ENCODE assay signal across 8 cellular contexts in the genomic region with DNA sequence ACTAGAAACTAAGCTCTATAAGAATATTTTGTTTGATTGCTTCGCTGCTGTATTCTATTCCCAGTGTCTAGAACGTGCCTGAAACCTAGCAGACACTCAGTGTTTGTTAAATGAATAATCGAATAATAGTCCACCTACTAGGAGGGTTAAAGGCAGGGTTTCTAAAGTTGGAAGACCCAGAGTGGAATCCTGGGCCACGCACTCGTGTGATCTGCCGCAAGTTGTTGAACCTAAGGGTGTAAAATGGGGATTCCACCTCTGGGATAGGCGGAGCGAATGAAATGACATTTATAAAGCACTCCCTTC. TPM values are rescaled to one million over a fixed set of nuclear protein-coding genes. Genes with fewer than 3 reads are reported as not detected.
DNase-seq lines count a peak whose midpoint lies in the region; ATAC-seq, FAIRE-seq and TF ChIP-seq lines count a peak whose summit lies in the region.

No MANE protein-coding gene starts in this region.

- no peaks in the 10 kb centered on the region; the same call in 1 of the 2 replicates for H4K20me1 ChIP-seq in K562 (replicated peaks; ENCODE audit: control insufficient read depth, insufficient read depth, low read length)

- DNase-seq in K562 (ENCODE audit: extremely low read depth in 1 of 4, low spot score in 3 of 4) (peak in 1 of 4 experiments; percentile 68), urothelium cell line (ENCODE audit: low spot score) (no peak), NCI-H1417 treated with DMSO at 0.1 percent for 48 hours (lab: John Stamatoyannopoulos, UW) (no peak)

- TF ChIP-seq POLR2A in K562 (conservative IDR thresholded peaks at IDR 0.05): no peak

- intact Hi-C loops in K562 (cut with micrococcal nuclease): loop anchor here (2.0 to 5.0 kb wide), 2 partner anchors 28 to 36 kb away; no protein-coding TSS in a partner anchor

- peak overlapping the region; percentile 70 for H2AFZ ChIP-seq in ACC112 (ENCODE audit: low read length, unreplicated experiment)
- H2AFZ ChIP-seq in K562 (ENCODE audit: low read depth, low read length): peak overlapping the region; percentile 91

- BruUV-seq in K562 (replicated peaks; lab: Mats Ljungman, UMichigan): TSS peak; percentile 98

- H3K9me1 ChIP-seq in K562 (ENCODE audit: control insufficient read depth, insufficient read depth, low read length): no peaks in the 10 kb centered on the region

- POLR2A ChIA-PET in K562 (lab: Yijun Ruan, JAX): interaction anchor here (0.9 to 1.7 kb wide), 7 partner anchors 10 to 123 kb away, joined by 3 to 6 read pairs (median 4); a partner anchor contains a TSS

- peak overlapping the region; percentile 93 for H3K4me2 ChIP-seq in K562 (ENCODE audit: insufficient read depth, low read length)

- H3K4me1 ChIP-seq in ACC112 (ENCODE audit: control insufficient read depth, insufficient read depth, low read length, unreplicated experiment) (peaks cover 12% of the 10 kb centered on the region), K562 (replicated peaks in 1 of 2; ENCODE audit: control insufficient read depth in 2 of 2, insufficient read depth in 2 of 2, low read length in 2 of 2) (peaks cover 39 to 42% of the 10 kb centered on the region in 2 experiments), mucosa of stomach (ENCODE audit: control insufficient read depth, insufficient read depth, low read length) (peaks cover 16% of the 10 kb centered on the region)

- TF ChIP-seq RAD21 in K562 (CRISPR knock-in tag; conservative IDR thresholded peaks at IDR 0.05 in 1 of 2, IDR thresholded peaks at IDR 0.05 in 1 of 2): no peak; a peak in 1 of 4 replicates

- TF ChIP-seq EP300 in K562 (IDR thresholded peaks at IDR 0.05; ENCODE audit: low read length): no peak

- CTCF ChIA-PET in K562 (lab: Yijun Ruan, JAX; ENCODE audit: low intra/inter-chr PET ratio): no interaction called here

- H3K9me3 ChIP-seq in K562 (replicated peaks; ENCODE audit: control insufficient read depth, insufficient read depth, low read depth, low read length) (no peaks in the 10 kb centered on the region), mucosa of stomach (ENCODE audit: control insufficient read depth, low read length) (no peaks in the 10 kb centered on the region)

- no peak for TF ChIP-seq CTCF in K562 (IDR thresholded peaks at IDR 0.05 in 2 of 3, conservative IDR thresholded peaks at IDR 0.05 in 1 of 3; ENCODE audit: insufficient read depth in 2 of 3, low read depth in 1 of 3, low read length in 3 of 3)

- 10% methylated on average over 8 of the region's 8 CpGs for WGBS in K562 (ENCODE audit: insufficient coverage, low coverage, missing lambda C conversion rate)

- in situ Hi-C loops in K562 (cut with MboI): no loop called here

- ATAC-seq in HG03139 (IDR thresholded peaks at IDR 0.05; ENCODE audit: unreplicated experiment) (peak; percentile 2), K562 (no peak), HG02798 (IDR thresholded peaks at IDR 0.05; ENCODE audit: poor library complexity, unreplicated experiment) (no peak), GM19324 (IDR thresholded peaks at IDR 0.05; ENCODE audit: low FRiP score, unreplicated experiment) (no peak)

- peaks cover 33% of the 10 kb centered on the region for H3K79me2 ChIP-seq in ACC112 (ENCODE audit: control insufficient read depth, insufficient read depth, low read length, unreplicated experiment)
- H3K79me2 ChIP-seq in K562 (ENCODE audit: control insufficient read depth, insufficient read depth, low read length): peaks cover 29% of the 10 kb centered on the region

- H3K27me3 ChIP-seq in ACC112 (ENCODE audit: insufficient read depth, low read length) (no peaks in the 10 kb centered on the region), K562 (ENCODE audit: control insufficient read depth in 2 of 2, insufficient read depth in 2 of 2, low read length in 2 of 2) (no peaks in the 10 kb centered on the region), mucosa of stomach (ENCODE audit: control insufficient read depth, insufficient read depth, low read length) (no peaks in the 10 kb centered on the region)

- H3K9ac ChIP-seq in K562 (ENCODE audit: insufficient read depth in 1 of 2, low read depth in 2 of 2, low read length in 2 of 2) (peak overlapping the region; percentile 80 to 82; a peak in 3 of 4 replicates), mucosa of stomach (ENCODE audit: low read length) (no peak overlapping the region)

- FAIRE-seq in K562 (lab: Jason Lieb, UNC) (no peak), urothelium cell line (lab: Jason Lieb, UNC) (no peak)

- H3K27ac ChIP-seq in ACC112 (ENCODE audit: low read depth, low read length) (peak overlapping the region; percentile 18), K562 (ENCODE audit: extremely low read depth, low read depth, low read length) (peak overlapping the region; percentile 84)

- H3K36me3 ChIP-seq in ACC112 (ENCODE audit: insufficient read depth, low read length) (no peaks in the 10 kb centered on the region), K562 (ENCODE audit: control insufficient read depth, insufficient read depth, low read length) (no peaks in the 10 kb centered on the region; the same call in 2 of the 3 replicates), mucosa of stomach (ENCODE audit: control insufficient read depth, insufficient read depth, low read length) (no peaks in the 10 kb centered on the region)

- H3K4me3 ChIP-seq in ACC112 (ENCODE audit: low read depth, low read length) (peak overlapping the region; percentile 77), K562 (peak overlapping the region; percentile 33), mucosa of stomach (ENCODE audit: low read length) (peak overlapping the region; percentile 33)

RNA-seq across cellular contexts. Expression of a gene that starts 0.7 kb away (rescaled TPM):
- total RNA-seq in K562 (2011; cell fraction: chromatin; rRNA removed; ENCODE audit: low replicate concordance): 25.6 and 42.2 TPM in 2 replicates
- 22.7 and 25.7 TPM in 2 replicates for total RNA-seq in K562 (2011; cell fraction: nucleolus; rRNA removed)
- 28.4 and 39.7 TPM in 2 replicates for total RNA-seq in K562 (2011; cell fraction: nucleoplasm; rRNA removed)
- total RNA-seq in K562 (2014; rRNA removed): 11.7 and 20.2 TPM in 2 replicates
- total RNA-seq in K562 (2014; rRNA removed; fragmentation: Illumina TruSeq; extraction: Trizol): 3.6 and 4.3 TPM in 2 replicates
- total RNA-seq in K562 (2015; rRNA removed; fragmentation: Illumina TruSeq; extraction: Trizol): 7.8 and 9.3 TPM in 2 replicates
- 23.1 and 23.4 TPM in 2 replicates for total RNA-seq in K562 (2021)
- 4.6 and 5.2 TPM in 2 replicates for polyA plus RNA-seq in K562 (2011; rRNA removed)
- polyA plus RNA-seq in K562 (2011; cell fraction: cytosol; rRNA removed): 3.8 and 25.5 TPM in 2 replicates
- polyA plus RNA-seq in K562 (2011; cell fraction: nucleus; rRNA removed): 12.0 and 33.1 TPM in 2 replicates
- polyA plus RNA-seq in K562 (2012): 9.7 and 18.9 TPM in 2 replicates
- polyA plus RNA-seq in K562 (2014; fragmentation: Illumina TruSeq; extraction: Trizol): 6.5 and 9.6 TPM in 2 replicates
- under 1 TPM; 0.31 to 0.32 TPM for polyA plus RNA-seq in K562 (2014; fragmentation: Nextera tagmentation; extraction: Ambion mirVana)
- polyA plus RNA-seq in K562 (2014; rRNA removed): 10.0 and 16.8 TPM in 2 replicates
- polyA minus RNA-seq in K562 (2011; rRNA and poly(A)+ RNA removed): 3.7 and 4.3 TPM in 2 replicates
- 3.9 and 8.0 TPM in 2 replicates for polyA minus RNA-seq in K562 (2011; cell fraction: cytosol; rRNA and poly(A)+ RNA removed)
- polyA minus RNA-seq in K562 (2011; cell fraction: nucleus; rRNA and poly(A)+ RNA removed): 10.2 and 12.1 TPM in 2 replicates

RNA-seq across cellular contexts. Expression of a gene that starts 35.4 kb away (rescaled TPM):
- total RNA-seq in K562 (2011; cell fraction: chromatin; rRNA removed; ENCODE audit: low replicate concordance): 7.1 and 11.6 TPM in 2 replicates
- total RNA-seq in K562 (2011; cell fraction: nucleolus; rRNA removed): 13.0 and 18.8 TPM in 2 replicates
- 5.2 and 5.7 TPM in 2 replicates for total RNA-seq in K562 (2011; cell fraction: nucleoplasm; rRNA removed)
- total RNA-seq in K562 (2014; rRNA removed): 1.3 and 1.8 TPM in 2 replicates
- total RNA-seq in K562 (2014; rRNA removed; fragmentation: Illumina TruSeq; extraction: Trizol): 0.48 TPM in 1 of 2 replicates, not detected in the other
- 1.1 TPM in 2 replicates for total RNA-seq in K562 (2015; rRNA removed; fragmentation: Illumina TruSeq; extraction: Trizol)
- 3.2 and 5.3 TPM in 2 replicates for total RNA-seq in K562 (2021)
- polyA plus RNA-seq in K562 (2011; rRNA removed): 0.42 and 2.1 TPM in 2 replicates
- polyA plus RNA-seq in K562 (2011; cell fraction: cytosol; rRNA removed): 0.96 and 3.5 TPM in 2 replicates
- 11.2 and 27.2 TPM in 2 replicates for polyA plus RNA-seq in K562 (2011; cell fraction: nucleus; rRNA removed)
- 4.8 and 12.8 TPM in 2 replicates for polyA plus RNA-seq in K562 (2012)
- polyA plus RNA-seq in K562 (2014; fragmentation: Illumina TruSeq; extraction: Trizol): 0.48 and 2.8 TPM in 2 replicates
- polyA plus RNA-seq in K562 (2014; fragmentation: Nextera tagmentation; extraction: Ambion mirVana): under 1 TPM; 0.13 to 0.14 TPM
- 4.2 and 8.1 TPM in 2 replicates for polyA plus RNA-seq in K562 (2014; rRNA removed)
- not detected in 2 replicates for polyA minus RNA-seq in K562 (2011; rRNA and poly(A)+ RNA removed)
- not detected in 2 replicates for polyA minus RNA-seq in K562 (2011; cell fraction: cytosol; rRNA and poly(A)+ RNA removed)
- 2.0 and 3.4 TPM in 2 replicates for polyA minus RNA-seq in K562 (2011; cell fraction: nucleus; rRNA and poly(A)+ RNA removed)

RNA-seq across cellular contexts. Expression of a gene that starts 47.6 kb away (rescaled TPM):
- total RNA-seq in K562 (2011; cell fraction: chromatin; rRNA removed; ENCODE audit: low replicate concordance): 117 and 377 TPM in 2 replicates
- 224 and 228 TPM in 2 replicates for total RNA-seq in K562 (2011; cell fraction: nucleolus; rRNA removed)
- 133 and 136 TPM in 2 replicates for total RNA-seq in K562 (2011; cell fraction: nucleoplasm; rRNA removed)
- total RNA-seq in K562 (2014; rRNA removed): 15.0 and 33.7 TPM in 2 replicates
- 3.3 and 6.0 TPM in 2 replicates for total RNA-seq in K562 (2014; rRNA removed; fragmentation: Illumina TruSeq; extraction: Trizol)
- total RNA-seq in K562 (2015; rRNA removed; fragmentation: Illumina TruSeq; extraction: Trizol): 15.0 and 17.2 TPM in 2 replicates
- 56.0 and 63.3 TPM in 2 replicates for total RNA-seq in K562 (2021)
- 9.0 and 22.2 TPM in 2 replicates for polyA plus RNA-seq in K562 (2011; rRNA removed)
- 8.5 and 16.9 TPM in 2 replicates for polyA plus RNA-seq in K562 (2011; cell fraction: cytosol; rRNA removed)
- 184 and 234 TPM in 2 replicates for polyA plus RNA-seq in K562 (2011; cell fraction: nucleus; rRNA removed)
- 28.5 and 77.6 TPM in 2 replicates for polyA plus RNA-seq in K562 (2012)
- 15.7 and 28.6 TPM in 2 replicates for polyA plus RNA-seq in K562 (2014; fragmentation: Illumina TruSeq; extraction: Trizol)
- polyA plus RNA-seq in K562 (2014; fragmentation: Nextera tagmentation; extraction: Ambion mirVana): under 1 TPM; 0.06 to 0.25 TPM
- polyA plus RNA-seq in K562 (2014; rRNA removed): 41.0 and 53.0 TPM in 2 replicates
- polyA minus RNA-seq in K562 (2011; rRNA and poly(A)+ RNA removed): 7.4 and 7.6 TPM in 2 replicates
- 25.4 and 28.8 TPM in 2 replicates for polyA minus RNA-seq in K562 (2011; cell fraction: cytosol; rRNA and poly(A)+ RNA removed)
- polyA minus RNA-seq in K562 (2011; cell fraction: nucleus; rRNA and poly(A)+ RNA removed): 61.5 and 71.8 TPM in 2 replicates

RNA-seq across cellular contexts. Expression of a gene that starts 47.8 kb away (rescaled TPM):
- total RNA-seq in K562 (2011; cell fraction: chromatin; rRNA removed; ENCODE audit: low replicate concordance): 1.5 and 2.7 TPM in 2 replicates
- total RNA-seq in K562 (2011; cell fraction: nucleolus; rRNA removed): 1.6 and 2.0 TPM in 2 replicates
- total RNA-seq in K562 (2011; cell fraction: nucleoplasm; rRNA removed): 1.1 and 2.1 TPM in 2 replicates
- total RNA-seq in K562 (2014; rRNA removed): 0.50 and 1.4 TPM in 2 replicates
- total RNA-seq in K562 (2014; rRNA removed; fragmentation: Illumina TruSeq; extraction: Trizol): 0.10 and 0.33 TPM in 2 replicates
- 0.49 and 0.51 TPM in 2 replicates for total RNA-seq in K562 (2015; rRNA removed; fragmentation: Illumina TruSeq; extraction: Trizol)
- 0.94 and 0.95 TPM in 2 replicates for total RNA-seq in K562 (2021)
- 0.50 and 0.57 TPM in 2 replicates for polyA plus RNA-seq in K562 (2011; rRNA removed)
- polyA plus RNA-seq in K562 (2011; cell fraction: cytosol; rRNA removed): 0.86 and 1.00 TPM in 2 replicates
- 2.1 and 3.5 TPM in 2 replicates for polyA plus RNA-seq in K562 (2011; cell fraction: nucleus; rRNA removed)
- polyA plus RNA-seq in K562 (2012): 0.52 and 1.0 TPM in 2 replicates
- 0.42 and 0.80 TPM in 2 replicates for polyA plus RNA-seq in K562 (2014; fragmentation: Illumina TruSeq; extraction: Trizol)
- under 1 TPM; 0.17 to 0.27 TPM for polyA plus RNA-seq in K562 (2014; fragmentation: Nextera tagmentation; extraction: Ambion mirVana)
- 0.73 and 1.3 TPM in 2 replicates for polyA plus RNA-seq in K562 (2014; rRNA removed)
- polyA minus RNA-seq in K562 (2011; rRNA and poly(A)+ RNA removed): 0.51 and 0.84 TPM in 2 replicates
- 0.67 TPM in 1 of 2 replicates, not detected in the other for polyA minus RNA-seq in K562 (2011; cell fraction: cytosol; rRNA and poly(A)+ RNA removed)
- polyA minus RNA-seq in K562 (2011; cell fraction: nucleus; rRNA and poly(A)+ RNA removed): 0.67 and 0.78 TPM in 2 replicates

RNA-seq across cellular contexts. Expression of a gene that starts 54.6 kb away (rescaled TPM):
- 0.53 and 1.0 TPM in 2 replicates for total RNA-seq in K562 (2011; cell fraction: chromatin; rRNA removed; ENCODE audit: low replicate concordance)
- total RNA-seq in K562 (2011; cell fraction: nucleolus; rRNA removed): 0.67 and 0.79 TPM in 2 replicates
- 0.23 and 0.59 TPM in 2 replicates for total RNA-seq in K562 (2011; cell fraction: nucleoplasm; rRNA removed)
- total RNA-seq in K562 (2014; rRNA removed) (0.32 and 0.98 TPM in 2 replicates), K562 (2014; rRNA removed; fragmentation: Illumina TruSeq; extraction: Trizol) (0.11 and 0.13 TPM in 2 replicates), K562 (2015; rRNA removed; fragmentation: Illumina TruSeq; extraction: Trizol) (0.15 and 0.22 TPM in 2 replicates), K562 (2021) (0.82 and 0.87 TPM in 2 replicates)
- polyA plus RNA-seq in K562 (2011; rRNA removed) (0.09 and 0.13 TPM in 2 replicates), K562 (2014; fragmentation: Illumina TruSeq; extraction: Trizol) (0.13 and 0.17 TPM in 2 replicates), K562 (2014; fragmentation: Nextera tagmentation; extraction: Ambion mirVana) (not detected), K562 (2014; rRNA removed) (0.88 and 1.0 TPM in 2 replicates)
- 0.15 and 1.4 TPM in 2 replicates for polyA plus RNA-seq in K562 (2011; cell fraction: cytosol; rRNA removed)
- polyA plus RNA-seq in K562 (2011; cell fraction: nucleus; rRNA removed): 0.34 and 1.7 TPM in 2 replicates
- polyA plus RNA-seq in K562 (2012): 0.35 and 0.65 TPM in 2 replicates
- 0.11 TPM in 1 of 2 replicates, not detected in the other for polyA minus RNA-seq in K562 (2011; rRNA and poly(A)+ RNA removed)
- polyA minus RNA-seq in K562 (2011; cell fraction: cytosol; rRNA and poly(A)+ RNA removed): not detected in 2 replicates
- polyA minus RNA-seq in K562 (2011; cell fraction: nucleus; rRNA and poly(A)+ RNA removed): 0.22 and 0.40 TPM in 2 replicates
